ENCODE assay signal across 15 cellular contexts in genomic region chr13:98222081-98222554, GRCh38. TPM values are rescaled to one million over a fixed set of nuclear protein-coding genes. Genes with fewer than 3 reads are reported as not detected.
DNase-seq lines count a peak whose midpoint lies in the region; ATAC-seq, FAIRE-seq and TF ChIP-seq lines count a peak whose summit lies in the region.
"Had no signal": no experiment of that assay in that cellular context is flagged by ENCODE, and none has a peak within 500 bp of the region (broad histone marks: within the 10 kb centered on the region; RNA-seq: fewer than 3 reads in every experiment).

No MANE protein-coding gene starts in this region.

- H3K27ac ChIP-seq in SJCRH30, result peak overlapping the region; percentile 24

- TF ChIP-seq CTCF in fibroblast of mammary gland (conservative IDR thresholded peaks at IDR 0.05; ENCODE audit: control insufficient read depth, insufficient read depth, low read depth, low read length), result no peak

- peaks cover 30% of the 10 kb centered on the region for H3K4me1 ChIP-seq in SJCRH30

- peak; percentile 48 for DNase-seq in HCEC 1CT
- DNase-seq in SJCRH30, result peak in 1 of 2 experiments; percentile 33
- peak; percentile 18 for DNase-seq in fibroblast of mammary gland (ENCODE audit: low read depth)
- DNase-seq in pulmonary artery endothelial cell (ENCODE audit: low read depth, low spot score), result peak; percentile 39
- DNase-seq in frontal cortex (ENCODE audit: low spot score in 2 of 2), result no peak
- DNase-seq: amygdala; CD4-positive, CD25-positive, alpha-beta regulatory T cell; NCI-H2227 treated with DMSO at 0.1 percent for 48 hours; RPMI8226 had no signal

- H3K27me3 ChIP-seq in SJCRH30, result no peaks in the 10 kb centered on the region

- H3K36me3 ChIP-seq in SJCRH30, result no peaks in the 10 kb centered on the region

- ATAC-seq in HG03565 (IDR thresholded peaks at IDR 0.05; ENCODE audit: unreplicated experiment) (no peak), GM19397 (IDR thresholded peaks at IDR 0.05; ENCODE audit: unreplicated experiment) (no peak), HG03521 (IDR thresholded peaks at IDR 0.05; ENCODE audit: unreplicated experiment) (no peak)
- ATAC-seq: sciatic nerve had no signal

- no peaks in the 10 kb centered on the region for H3K9me3 ChIP-seq in SJCRH30 (replicated peaks)

- H3K4me3 ChIP-seq in SJCRH30 (no peak overlapping the region), fibroblast of mammary gland (ENCODE audit: control insufficient read depth, low read depth, low read length) (no peak overlapping the region)

- FAIRE-seq in frontal cortex (lab: Jason Lieb, UNC), result no peak

RNA-seq across cellular contexts. Expression of gene RNF113B, which starts 45.0 kb away (rescaled TPM):
- not detected in 2 replicates for total RNA-seq in SJCRH30 (2014; rRNA removed; shearing (Covaris generic))
- total RNA-seq in pulmonary artery endothelial cell (not detected in 2 replicates), frontal cortex (not detected)
- total RNA-seq: CD4-positive, CD25-positive, alpha-beta regulatory T cell; epithelial cell of proximal tubule; mucosa of gallbladder; sciatic nerve had no signal

Comparison
In these comparisons a context has a peak if more than half of its experiments do, and no peak if none do; other contexts are left out.
1. DNase-seq: peak in HCEC 1CT (single experiment), fibroblast of mammary gland (single experiment) and pulmonary artery endothelial cell (single experiment); none in frontal cortex (0 of 2).